ENCODE assay signal across 22 cellular contexts in genomic region chr14:101010293-101010692, GRCh38.
A peak's percentile ranks its signal among the peaks of the same experiment; 100 is the strongest.
DNase-seq lines count a peak whose midpoint lies in the region; ATAC-seq and TF ChIP-seq lines count a peak whose summit lies in the region.
"Had no signal": no experiment of that assay in that cellular context is flagged by ENCODE, and none has a peak within 500 bp of the region (broad histone marks: within the 10 kb centered on the region; RNA-seq: fewer than 3 reads in every experiment).

No MANE protein-coding gene starts in this region.

- no peak overlapping the region for H2BK15ac ChIP-seq in IMR-90 (ENCODE audit: low read depth, low read length)

- POLR2A ChIA-PET in IMR-90 (lab: Charles Lee; ENCODE audit: unreplicated experiment) (no interaction called here), WTC11 (lab: Charles Lee) (no interaction called here)
- POLR2A ChIA-PET in activated CD8-positive, alpha-beta T cell treated with anti-CD3 and anti-CD28 coated beads, Interleukin-2, amount 10 ng/mL, durations not matched to agents 7 days and 5 days (lab: Charles Lee), result no interaction called here

- H2AFZ ChIP-seq in IMR-90 (replicated peaks; ENCODE audit: low read length, poor library complexity), result no peak overlapping the region
- H2AFZ ChIP-seq: GM23248 had no signal

- H3K4ac ChIP-seq in IMR-90 (ENCODE audit: low read depth, low read length), result no peak overlapping the region

- H2BK120ac ChIP-seq in IMR-90 (ENCODE audit: low read depth, low read length), result no peak overlapping the region

- 100% methylated on average over 2 of the region's 6 CpGs; no CpG with 5 or more reads in 1 of the 2 experiments for WGBS in IMR-90 (ENCODE audit: extremely low coverage in 2 of 2, insufficient read length in 1 of 2), 2 experiments

- H3K36me3 Mint-ChIP-seq in WTC11, result peaks cover 36% of the 10 kb centered on the region
- H3K36me3 Mint-ChIP-seq in activated CD8-positive, alpha-beta T cell treated with anti-CD3 and anti-CD28 coated beads, Interleukin-2, amount 10 ng/mL, durations not matched to agents 7 days and 5 days (ENCODE audit: low read depth), result no peaks in the 10 kb centered on the region

- H4K91ac ChIP-seq in IMR-90 (ENCODE audit: insufficient read depth, low read depth, low read length), result no peak overlapping the region

- ATAC-seq in IMR-90 (ENCODE audit: low read depth) (no peak), WTC11 (no peak), sciatic nerve (no peak), GM21515 (IDR thresholded peaks at IDR 0.05; ENCODE audit: unreplicated experiment) (no peak)
- no peak for ATAC-seq in activated CD8-positive, alpha-beta T cell treated with anti-CD3 and anti-CD28 coated beads, Interleukin-2, amount 10 ng/mL, durations not matched to agents 7 days and 5 days
- ATAC-seq: HCT116, HepG2 had no signal

- CTCF ChIA-PET in IMR-90 (lab: Yijun Ruan, JAX) (no interaction called here), WTC11 (lab: Charles Lee) (no interaction called here)
- CTCF ChIA-PET in activated CD8-positive, alpha-beta T cell treated with anti-CD3 and anti-CD28 coated beads, Interleukin-2, amount 10 ng/mL, durations not matched to agents 7 days and 5 days (lab: Charles Lee), result no interaction called here

- H3K18ac ChIP-seq in IMR-90 (ENCODE audit: low read depth, low read length), result no peak overlapping the region

- H3K27ac ChIP-seq in IMR-90 (ENCODE audit: insufficient read depth, low read length), result no peak overlapping the region
- H3K27ac ChIP-seq: C4-2B, GM23248, SK-N-MC had no signal

- TF ChIP-seq RAD21 in IMR-90 (IDR thresholded peaks at IDR 0.05; ENCODE audit: low read length), result no peak

- peaks cover 18% of the 10 kb centered on the region for H3K9me1 ChIP-seq in IMR-90 (ENCODE audit: insufficient read depth, low read length)

- no peak overlapping the region for H3K23ac ChIP-seq in IMR-90 (ENCODE audit: low read depth, low read length)

- H3K9me3 ChIP-seq in IMR-90 (ENCODE audit: control insufficient read depth, insufficient read depth, low read length), result peaks cover 2% of the 10 kb centered on the region; the same call in 1 of the 2 replicates

- peak overlapping the region; percentile 35 for H2AK9ac ChIP-seq in IMR-90 (replicated peaks; ENCODE audit: low read depth, low read length, poor library complexity)

- H3K4me3 ChIP-seq in IMR-90 (ENCODE audit: insufficient read depth, low read depth, low read length), result no peak overlapping the region
- H3K4me3 ChIP-seq: GM23248, SK-N-MC had no signal

- no peak overlapping the region for H3K27ac Mint-ChIP-seq in WTC11
- H3K27ac Mint-ChIP-seq in activated CD8-positive, alpha-beta T cell treated with anti-CD3 and anti-CD28 coated beads, Interleukin-2, amount 10 ng/mL, durations not matched to agents 7 days and 5 days, result no peak overlapping the region

- H2BK5ac ChIP-seq in IMR-90 (ENCODE audit: low read depth, low read length, poor library complexity, severe bottlenecking), result no peak overlapping the region

- H3K4me1 Mint-ChIP-seq in WTC11, result peaks cover 3% of the 10 kb centered on the region; the same call in 1 of the 2 replicates
- peaks cover 13% of the 10 kb centered on the region for H3K4me1 Mint-ChIP-seq in activated CD8-positive, alpha-beta T cell treated with anti-CD3 and anti-CD28 coated beads, Interleukin-2, amount 10 ng/mL, durations not matched to agents 7 days and 5 days (ENCODE audit: low read depth)

- in situ Hi-C loops in GM13976 (cut with MboI; ENCODE audit: low sequenced_read_pairs, unreplicated experiment), result no loop called here
- in situ Hi-C loops in IMR-90 (cut with MboI; ENCODE audit: low sequenced_read_pairs), result no loop called here

- no peak overlapping the region for H3K4me3 Mint-ChIP-seq in WTC11
- no peak overlapping the region for H3K4me3 Mint-ChIP-seq in activated CD8-positive, alpha-beta T cell treated with anti-CD3 and anti-CD28 coated beads, Interleukin-2, amount 10 ng/mL, durations not matched to agents 7 days and 5 days

- TF ChIP-seq CTCF in GM13976 (IDR thresholded peaks at IDR 0.05; ENCODE audit: borderline replicate concordance, control extremely low read depth, extremely low read depth, insufficient read depth, missing control alignments), result no peak
- TF ChIP-seq CTCF in IMR-90 (conservative IDR thresholded peaks at IDR 0.05; ENCODE audit: low read depth, low read length), result no peak
- no peak for TF ChIP-seq CTCF in WTC11 (IDR thresholded peaks at IDR 0.05)

- H2BK20ac ChIP-seq in IMR-90 (ENCODE audit: low read depth, low read length), result no peak overlapping the region

- H3K27me3 ChIP-seq in IMR-90 (ENCODE audit: control insufficient read depth, insufficient read depth, low read length), result no peaks in the 10 kb centered on the region

- TF ChIP-seq POLR2A in IMR-90 (IDR thresholded peaks at IDR 0.05; ENCODE audit: low read depth, low read length), result no peak

- H3K4me1 ChIP-seq in IMR-90 (ENCODE audit: control insufficient read depth, insufficient read depth, low read length), result peaks cover 7% of the 10 kb centered on the region; the same call in 1 of the 2 replicates

- H3K9ac ChIP-seq in IMR-90 (ENCODE audit: low read depth, low read length), result no peak overlapping the region
- H3K9ac ChIP-seq: GM23248 had no signal

- no peak overlapping the region for H2AK5ac ChIP-seq in IMR-90 (ENCODE audit: low read depth, low read length)

- H4K5ac ChIP-seq in IMR-90 (ENCODE audit: low read depth, low read length), result no peak overlapping the region

- intact Hi-C loops in IMR-90 (cut with micrococcal nuclease), result no loop called here
- intact Hi-C loops in sciatic nerve (cut with DNase I), result no loop called here

- H3K79me1 ChIP-seq in IMR-90 (ENCODE audit: low read depth in 1 of 2, low read length in 2 of 2), result peaks cover 0 to 31% of the 10 kb centered on the region in 2 experiments; a peak in 3 of 4 replicates

- H3K27me3 Mint-ChIP-seq in WTC11 (ENCODE audit: low read depth), result no peaks in the 10 kb centered on the region
- peaks cover 14% of the 10 kb centered on the region for H3K27me3 Mint-ChIP-seq in activated CD8-positive, alpha-beta T cell treated with anti-CD3 and anti-CD28 coated beads, Interleukin-2, amount 10 ng/mL, durations not matched to agents 7 days and 5 days (ENCODE audit: low read depth)

- peaks cover 18% of the 10 kb centered on the region for H3K9me3 Mint-ChIP-seq in WTC11
- H3K9me3 Mint-ChIP-seq in activated CD8-positive, alpha-beta T cell treated with anti-CD3 and anti-CD28 coated beads, Interleukin-2, amount 10 ng/mL, durations not matched to agents 7 days and 5 days (ENCODE audit: insufficient read depth), result no peaks in the 10 kb centered on the region

- H3K56ac ChIP-seq in IMR-90 (ENCODE audit: extremely low read depth, insufficient read depth, low read length), result no peak overlapping the region

- DNase-seq in GM13976 (ENCODE audit: low spot score), result peak; percentile 3
- no peak for DNase-seq in IMR-90
- peak; percentile 3 for DNase-seq in WTC11 (ENCODE audit: low spot score)
- peak; percentile 25 for DNase-seq in sciatic nerve (ENCODE audit: low spot score)
- no peak for DNase-seq in GM19240 (ENCODE audit: insufficient read length, low spot score)
- no peak for DNase-seq in activated CD8-positive, alpha-beta T cell treated with anti-CD3 and anti-CD28 coated beads, Interleukin-2, amount 10 ng/mL, durations not matched to agents 7 days and 5 days
- DNase-seq in T-helper 1 cell, result no peak
- DNase-seq: DMS79 treated with DMSO at 0.1 percent for 48 hours, GM23248, KG1, MV-4-11, NCI-H1436 treated with DMSO at 0.1 percent for 48 hours, NCI-H2029 treated with DMSO at 0.1 percent for 48 hours, NCI-H446 treated with DMSO at 0.1 percent for 48 hours, NCI-H82, OCI-M1, Right ventricle myocardium superior had no signal

- peaks cover 38% of the 10 kb centered on the region for H3K36me3 ChIP-seq in IMR-90 (ENCODE audit: control insufficient read depth, insufficient read depth, low read length)

- dilution Hi-C loops in IMR-90 (cut with HindIII; ENCODE audit: low sequenced_read_pairs, unreplicated experiment), result no loop called here

- no TSS peak for BruUV-seq in IMR-90 (replicated peaks; lab: Mats Ljungman, UMichigan)

- H3K14ac ChIP-seq in IMR-90 (replicated peaks; ENCODE audit: low read depth, low read length), result no peak overlapping the region

- peaks cover 14% of the 10 kb centered on the region for H4K20me1 ChIP-seq in IMR-90 (ENCODE audit: insufficient read depth, low read length)

- no peak overlapping the region for H4K8ac ChIP-seq in IMR-90 (ENCODE audit: low read depth in 2 of 2, low read length in 2 of 2)

- no peak overlapping the region for H3K4me2 ChIP-seq in IMR-90 (ENCODE audit: low read depth, low read length)

TF ChIP-seq in IMR-90, 13 proteins besides CTCF, POLR2A, EP300 and RAD21 (continues in another document):
- TF ChIP-seq BHLHE40 (IDR thresholded peaks at IDR 0.05; ENCODE audit: low read depth, low read length) (no peak), ELK1 (IDR thresholded peaks at IDR 0.05; ENCODE audit: borderline replicate concordance, low read depth, low read length) (no peak), RFX5 (IDR thresholded peaks at IDR 0.05; ENCODE audit: low read depth, low read length) (no peak), MAFK (IDR thresholded peaks at IDR 0.05; ENCODE audit: low read depth, low read length) (no peak)

TF ChIP-seq in WTC11, 78 proteins besides CTCF, POLR2A, EP300 and RAD21:
- no peak for TF ChIP-seq NFATC4 (CRISPR knock-in tag; IDR thresholded peaks at IDR 0.05)
- TF ChIP-seq GABPB1 (CRISPR knock-in tag; IDR thresholded peaks at IDR 0.05), result no peak
- TF ChIP-seq ZNF138 (CRISPR knock-in tag; conservative IDR thresholded peaks at IDR 0.05), result no peak
- no peak for TF ChIP-seq ZNF263 (CRISPR knock-in tag; IDR thresholded peaks at IDR 0.05; ENCODE audit: low read depth)
- no peak for TF ChIP-seq ZBTB43 (CRISPR knock-in tag; IDR thresholded peaks at IDR 0.05)
- no peak for TF ChIP-seq JUN (CRISPR knock-in tag; IDR thresholded peaks at IDR 0.05)
- no peak for TF ChIP-seq GTF2I (CRISPR knock-in tag; conservative IDR thresholded peaks at IDR 0.05)
- no peak for TF ChIP-seq MXD4 (CRISPR knock-in tag; IDR thresholded peaks at IDR 0.05; ENCODE audit: borderline replicate concordance)
- TF ChIP-seq FOXP1 (CRISPR knock-in tag; IDR thresholded peaks at IDR 0.05; ENCODE audit: borderline replicate concordance), result no peak

Comparison
In these comparisons a context has a peak if more than half of its experiments do, and no peak if none do; other contexts are left out.
1. DNase-seq: peak in GM13976 (single experiment), WTC11 (single experiment) and sciatic nerve (single experiment); none in IMR-90 (single experiment), GM19240 (single experiment), activated CD8-positive, alpha-beta T cell treated with anti-CD3 and anti-CD28 coated beads, Interleukin-2, amount 10 ng/mL, durations not matched to agents 7 days and 5 days (single experiment) and T-helper 1 cell (0 of 5).